In genomic region chr1:46342677-46343350, GRCh38 we compare ENCODE assay signal across 11 cellular contexts. TPM values are rescaled to one million over a fixed set of nuclear protein-coding genes. Genes with fewer than 3 reads are reported as not detected.
A peak's percentile ranks its signal among the peaks of the same experiment; 100 is the strongest.
DNase-seq lines count a peak whose midpoint lies in the region; ATAC-seq, FAIRE-seq and TF ChIP-seq lines count a peak whose summit lies in the region.
"Had no signal": no experiment of that assay in that cellular context is flagged by ENCODE, and none has a peak within 500 bp of the region (broad histone marks: within the 10 kb centered on the region; RNA-seq: fewer than 3 reads in every experiment).

No MANE protein-coding gene starts in this region.

- in situ Hi-C loops in GM12878 (cut with MboI) = loop anchor here (5.0 kb wide), 1 partner anchor 41 kb away; the partner anchor contains the start of genes LRRC41 and UQCRH

- no peak for TF ChIP-seq EP300 in GM12878 (IDR thresholded peaks at IDR 0.05; ENCODE audit: borderline replicate concordance in 1 of 2, control insufficient read depth in 1 of 2, low read depth in 2 of 2, low read length in 2 of 2)

- H3K4me1 ChIP-seq in HEK293 (ENCODE audit: control insufficient read depth, insufficient read depth, low read length) (no peaks in the 10 kb centered on the region; the same call in none of the 2 replicates), GM12878 (ENCODE audit: control insufficient read depth, insufficient read depth, low read length) (peaks cover 16% of the 10 kb centered on the region; the same call in 1 of the 2 replicates), colonic mucosa (peaks cover 4% of the 10 kb centered on the region)

- CTCF ChIA-PET in HEK293 (lab: Yijun Ruan, JAX) (interaction anchor here (0.6 to 2.6 kb wide), 4 partner anchors 9 to 64 kb away, joined by 3 to 14 read pairs (median 3); no protein-coding TSS in a partner anchor), GM12878 (lab: Yijun Ruan, JAX) (interaction anchor here (0.7 to 11.4 kb wide), 16 partner anchors 9 to 119 kb away, joined by 3 to 267 read pairs (median 6); partner anchors contain the start of genes LRRC41, RAD54L and UQCRH)

- SMC1A ChIA-PET in GM12878 (lab: Charles Lee; ENCODE audit: uncharacterized antibody, unreplicated experiment) = interaction anchor here (0.5 to 11.1 kb wide), 8 partner anchors 8 to 670 kb away, joined by 3 to 141 read pairs (median 8); partner anchors contain the start of genes LRRC41 and UQCRH

- BruUV-seq in GM12878 (replicated peaks; lab: Mats Ljungman, UMichigan) = no TSS peak

- FAIRE-seq in GM12878 (lab: Jason Lieb, UNC) = no peak
- no peak for FAIRE-seq in HTR-8/SVneo (lab: Jason Lieb, UNC)

- no peak for TF ChIP-seq RAD21 in GM12878 (IDR thresholded peaks at IDR 0.05; ENCODE audit: insufficient read depth, low read depth, low read length)

- H3K27ac ChIP-seq in HEK293 (ENCODE audit: extremely low read depth, low read depth, low read length) = no peak overlapping the region
- H3K27ac ChIP-seq in GM12878 (ENCODE audit: control insufficient read depth, insufficient read depth) = peak overlapping the region; percentile 63
- H3K27ac ChIP-seq in colonic mucosa = no peak overlapping the region

- no peaks in the 10 kb centered on the region for H3K9me3 Mint-ChIP-seq in T-helper 2 cell treated with Interferon-gamma antibody and Interleukin-4, amounts not matched to agents 5 μg/mL and 100 μg/mL, for 36 hours
- no peaks in the 10 kb centered on the region for H3K9me3 Mint-ChIP-seq in neural crest cell

- H3K36me3 ChIP-seq in HEK293 (ENCODE audit: control insufficient read depth in 2 of 2, insufficient read depth in 1 of 2, low read length in 2 of 2) = peaks cover 3 to 54% of the 10 kb centered on the region in 2 experiments; a peak in 2 of 3 replicates
- peaks cover 2 to 13% of the 10 kb centered on the region in 2 experiments; a peak in 2 of 4 replicates for H3K36me3 ChIP-seq in GM12878 (ENCODE audit: control insufficient read depth in 2 of 2, insufficient read depth in 2 of 2, low read length in 1 of 2)
- H3K36me3 ChIP-seq in colonic mucosa = peaks cover 5% of the 10 kb centered on the region

- peaks cover 37% of the 10 kb centered on the region for H3K36me3 Mint-ChIP-seq in T-helper 2 cell treated with Interferon-gamma antibody and Interleukin-4, amounts not matched to agents 5 μg/mL and 100 μg/mL, for 36 hours (ENCODE audit: low read depth)
- H3K36me3 Mint-ChIP-seq in neural crest cell (ENCODE audit: low read depth) = peaks cover 12% of the 10 kb centered on the region

- no peak for DNase-seq in T-helper 2 cell treated with Interferon-gamma antibody and Interleukin-4, amounts not matched to agents 5 μg/mL and 100 μg/mL, for 36 hours (ENCODE audit: low spot score)
- no peak for DNase-seq in T-helper 2 cell
- no peak for DNase-seq in GM12878 (ENCODE audit: low read depth, low spot score)
- DNase-seq in neural crest cell (ENCODE audit: low read depth, low spot score) = no peak
- no peak for DNase-seq in HTR-8/SVneo (ENCODE audit: insufficient read length, low spot score)
- no peak for DNase-seq in colonic mucosa
- no peak for DNase-seq in retina
- DNase-seq: DMS53, NCI-H1105 had no signal

- no peak overlapping the region for H2AFZ ChIP-seq in GM12878 (ENCODE audit: control insufficient read depth, low read depth, low read length)

- RAD21 ChIA-PET in GM12878 (lab: Charles Lee; ENCODE audit: unreplicated experiment) = interaction anchor here (1.4 to 5.6 kb wide), 6 partner anchors 10 to 95 kb away, joined by 5 to 49 read pairs (median 20); partner anchors contain the start of genes LRRC41, RAD54L and UQCRH

- peaks cover 29% of the 10 kb centered on the region for H3K4me1 Mint-ChIP-seq in T-helper 2 cell treated with Interferon-gamma antibody and Interleukin-4, amounts not matched to agents 5 μg/mL and 100 μg/mL, for 36 hours (ENCODE audit: low read depth)
- peaks cover 43% of the 10 kb centered on the region for H3K4me1 Mint-ChIP-seq in neural crest cell

- no peaks in the 10 kb centered on the region for H3K27me3 Mint-ChIP-seq in T-helper 2 cell treated with Interferon-gamma antibody and Interleukin-4, amounts not matched to agents 5 μg/mL and 100 μg/mL, for 36 hours (ENCODE audit: low read depth)
- no peaks in the 10 kb centered on the region for H3K27me3 Mint-ChIP-seq in neural crest cell (ENCODE audit: low read depth)

- H3K4me3 Mint-ChIP-seq in T-helper 2 cell treated with Interferon-gamma antibody and Interleukin-4, amounts not matched to agents 5 μg/mL and 100 μg/mL, for 36 hours = peak overlapping the region; percentile 100
- peak overlapping the region; percentile 97 for H3K4me3 Mint-ChIP-seq in neural crest cell

- TF ChIP-seq CTCF in HEK293 (tag by site-specific recombination; IDR thresholded peaks at IDR 0.05) = no peak
- TF ChIP-seq CTCF in GM12878 (IDR thresholded peaks at IDR 0.05 in 2 of 3, conservative IDR thresholded peaks at IDR 0.05 in 1 of 3; ENCODE audit: control insufficient read depth in 2 of 3, extremely low read depth in 1 of 3, insufficient read depth in 1 of 3, low read depth in 3 of 3, low read length in 3 of 3) = no peak
- TF ChIP-seq CTCF in neural crest cell (conservative IDR thresholded peaks at IDR 0.05) = no peak
- no peak for TF ChIP-seq CTCF in colonic mucosa (IDR thresholded peaks at IDR 0.05)

- intact Hi-C loops in GM12878 (cut with micrococcal nuclease; ENCODE audit: unreplicated experiment) = loop anchor here (1.0 to 10.0 kb wide), 3 partner anchors 10 to 658 kb away; partner anchors contain the start of genes GPBP1L1, LRRC41, TMEM69 and UQCRH
- intact Hi-C loops in colonic mucosa (cut with DNase I) = loop anchor here (10.0 kb wide), 1 partner anchor 98 kb away; the partner anchor contains the start of gene RAD54L

- H3K79me2 ChIP-seq in GM12878 (ENCODE audit: control insufficient read depth, insufficient read depth, low read length) = peaks cover 62% of the 10 kb centered on the region

- H3K4me2 ChIP-seq in GM12878 (ENCODE audit: control insufficient read depth, insufficient read depth) = peak overlapping the region; percentile 34

- ATAC-seq in GM12878 = no peak

- H3K27ac Mint-ChIP-seq in T-helper 2 cell treated with Interferon-gamma antibody and Interleukin-4, amounts not matched to agents 5 μg/mL and 100 μg/mL, for 36 hours = peak overlapping the region; percentile 98
- H3K27ac Mint-ChIP-seq in neural crest cell (ENCODE audit: unreplicated experiment) = peak overlapping the region; percentile 52

- no peaks in the 10 kb centered on the region for H3K9me3 ChIP-seq in HEK293 (ENCODE audit: control insufficient read depth, insufficient read depth, low read depth, low read length)
- no peaks in the 10 kb centered on the region for H3K9me3 ChIP-seq in GM12878 (replicated peaks; ENCODE audit: control insufficient read depth, insufficient read depth, low read length)
- no peaks in the 10 kb centered on the region for H3K9me3 ChIP-seq in colonic mucosa

- no peaks in the 10 kb centered on the region for H3K27me3 ChIP-seq in GM12878 (replicated peaks in 1 of 2; ENCODE audit: control insufficient read depth in 2 of 2, insufficient read depth in 2 of 2, low read length in 1 of 2)
- no peaks in the 10 kb centered on the region for H3K27me3 ChIP-seq in colonic mucosa

- POLR2A ChIA-PET in HEK293 (lab: Yijun Ruan, JAX) (no interaction called here), GM12878 (lab: Charles Lee) (interaction anchor here (0.6 to 5.1 kb wide), 7 partner anchors 10 to 406 kb away, joined by 3 to 55 read pairs (median 20); partner anchors contain the start of genes LRRC41 and UQCRH)

- no peaks in the 10 kb centered on the region for H4K20me1 ChIP-seq in GM12878 (ENCODE audit: control insufficient read depth, insufficient read depth)

- WGBS in GM12878 (ENCODE audit: insufficient coverage, insufficient replicate concordance, low lambda C conversion rate, missing lambda C conversion rate) = 94% methylated on average over 8 of the region's 8 CpGs

- H3K4me3 ChIP-seq in HEK293 (ENCODE audit: low read depth, low read length) (no peak overlapping the region), GM12878 (peak overlapping the region; percentile 80; the same call in 1 of the 2 replicates), colonic mucosa (no peak overlapping the region)

- no peak for TF ChIP-seq POLR2A in GM12878 (IDR thresholded peaks at IDR 0.05; ENCODE audit: low read depth, low read length)

- H3K9ac ChIP-seq in GM12878 (ENCODE audit: control insufficient read depth, insufficient read depth, low read length) = peak overlapping the region; percentile 25; the same call in 1 of the 2 replicates
- no peak overlapping the region for H3K9ac ChIP-seq in colonic mucosa (ENCODE audit: low read depth in 2 of 2, low read length in 2 of 2)

RNA-seq across cellular contexts. Expression of gene NSUN4, which starts 2.2 kb away (rescaled TPM):
- 114 and 121 TPM in 2 replicates for total RNA-seq in GM12878 (2013; cell fraction: nucleolus; rRNA removed)
- total RNA-seq in GM12878 (2014; rRNA removed) (27.7 and 31.0 TPM in 2 replicates), GM12878 (2014; rRNA removed; fragmentation: Illumina TruSeq; extraction: Trizol) (24.9 and 25.3 TPM in 2 replicates), GM12878 (2021) (31.4 and 31.8 TPM in 2 replicates), neural crest cell (32.7 and 33.3 TPM in 2 replicates), colonic mucosa (10 to 100 TPM; 18.3 to 19.0 TPM)
- 22.0 TPM for polyA plus RNA-seq in GM12878 (2011; ENCODE audit: low read depth)
- polyA plus RNA-seq in GM12878 (2011; rRNA removed) (62.7 and 80.2 TPM in 2 replicates), GM12878 (2014; fragmentation: Illumina TruSeq; extraction: Trizol) (24.4 and 31.1 TPM in 2 replicates), GM12878 (2014; fragmentation: Nextera tagmentation; extraction: Ambion mirVana) (10 to 100 TPM; 22.1 to 26.6 TPM), GM12878 (2014; rRNA removed) (30.1 and 36.0 TPM in 2 replicates), GM12878 (2016; fragmentation: Nextera tagmentation; extraction: Ambion mirVana) (10 to 100 TPM; 25.4 to 29.2 TPM)
- polyA plus RNA-seq in GM12878 (2011; cell fraction: cytosol; rRNA removed) = 88.7 and 90.7 TPM in 2 replicates
- 59.9 and 67.7 TPM in 2 replicates for polyA plus RNA-seq in GM12878 (2011; cell fraction: nucleus; rRNA removed)
- 20.9 and 28.7 TPM in 2 replicates for polyA plus RNA-seq in GM12878 (2012)
- polyA minus RNA-seq in GM12878 (2011; rRNA and poly(A)+ RNA removed) = 170 and 217 TPM in 2 replicates
- polyA minus RNA-seq in GM12878 (2011; cell fraction: cytosol; rRNA and poly(A)+ RNA removed) = 23.7 and 23.9 TPM in 2 replicates
- polyA minus RNA-seq in GM12878 (2011; cell fraction: nucleus; rRNA and poly(A)+ RNA removed) = 38.7 and 43.4 TPM in 2 replicates

RNA-seq across cellular contexts. Expression of gene UQCRH, which starts 39.3 kb away (rescaled TPM):
- 169 and 182 TPM in 2 replicates for total RNA-seq in GM12878 (2013; cell fraction: nucleolus; rRNA removed)
- 522 and 625 TPM in 2 replicates for total RNA-seq in GM12878 (2014; rRNA removed)
- 582 and 603 TPM in 2 replicates for total RNA-seq in GM12878 (2014; rRNA removed; fragmentation: Illumina TruSeq; extraction: Trizol)
- 363 and 392 TPM in 2 replicates for total RNA-seq in GM12878 (2021)
- 2,257 TPM for polyA plus RNA-seq in GM12878 (2011; ENCODE audit: low read depth)
- polyA plus RNA-seq in GM12878 (2011; rRNA removed) = 1,782 and 2,485 TPM in 2 replicates
- 682 and 1,244 TPM in 2 replicates for polyA plus RNA-seq in GM12878 (2011; cell fraction: cytosol; rRNA removed)
- polyA plus RNA-seq in GM12878 (2011; cell fraction: nucleus; rRNA removed) = 369 and 418 TPM in 2 replicates
- polyA plus RNA-seq in GM12878 (2012) = 583 and 710 TPM in 2 replicates
- 612 and 665 TPM in 2 replicates for polyA plus RNA-seq in GM12878 (2014; fragmentation: Illumina TruSeq; extraction: Trizol)
- 1,000 to 10,000 TPM; 1,451 to 1,539 TPM for polyA plus RNA-seq in GM12878 (2014; fragmentation: Nextera tagmentation; extraction: Ambion mirVana)
- 516 and 647 TPM in 2 replicates for polyA plus RNA-seq in GM12878 (2014; rRNA removed)
- 100 to 1,000 TPM; 574 to 652 TPM for polyA plus RNA-seq in GM12878 (2016; fragmentation: Nextera tagmentation; extraction: Ambion mirVana)
- polyA minus RNA-seq in GM12878 (2011; rRNA and poly(A)+ RNA removed) = 164 and 195 TPM in 2 replicates
- 98.8 and 102 TPM in 2 replicates for polyA minus RNA-seq in GM12878 (2011; cell fraction: cytosol; rRNA and poly(A)+ RNA removed)
- polyA minus RNA-seq in GM12878 (2011; cell fraction: nucleus; rRNA and poly(A)+ RNA removed) = 46.1 and 63.4 TPM in 2 replicates
- total RNA-seq in neural crest cell = 325 and 341 TPM in 2 replicates
- total RNA-seq in colonic mucosa = 100 to 1,000 TPM; 451 to 502 TPM

RNA-seq across cellular contexts. Expression of gene LRRC41, which starts 39.4 kb away (rescaled TPM):
- total RNA-seq in GM12878 (2013; cell fraction: nucleolus; rRNA removed) = 65.4 and 65.5 TPM in 2 replicates
- total RNA-seq in GM12878 (2014; rRNA removed) (62.7 and 65.7 TPM in 2 replicates), GM12878 (2014; rRNA removed; fragmentation: Illumina TruSeq; extraction: Trizol) (35.1 and 36.3 TPM in 2 replicates), GM12878 (2021) (56.7 and 57.7 TPM in 2 replicates), neural crest cell (99.0 and 102 TPM in 2 replicates), colonic mucosa (10 to 100 TPM; 49.3 to 55.8 TPM)
- polyA plus RNA-seq in GM12878 (2011; ENCODE audit: low read depth) = 25.2 TPM
- polyA plus RNA-seq in GM12878 (2011; rRNA removed) (25.3 and 43.3 TPM in 2 replicates), GM12878 (2014; fragmentation: Illumina TruSeq; extraction: Trizol) (18.5 and 40.1 TPM in 2 replicates), GM12878 (2014; fragmentation: Nextera tagmentation; extraction: Ambion mirVana) (10 to 100 TPM; 12.0 to 12.6 TPM), GM12878 (2014; rRNA removed) (53.8 and 55.6 TPM in 2 replicates), GM12878 (2016; fragmentation: Nextera tagmentation; extraction: Ambion mirVana) (10 to 100 TPM; 67.3 to 79.9 TPM)
- 50.6 and 56.7 TPM in 2 replicates for polyA plus RNA-seq in GM12878 (2011; cell fraction: cytosol; rRNA removed)
- 62.8 and 70.9 TPM in 2 replicates for polyA plus RNA-seq in GM12878 (2011; cell fraction: nucleus; rRNA removed)
- 42.1 and 42.9 TPM in 2 replicates for polyA plus RNA-seq in GM12878 (2012)
- polyA minus RNA-seq in GM12878 (2011; rRNA and poly(A)+ RNA removed) = 40.8 and 80.5 TPM in 2 replicates
- 29.5 TPM in 2 replicates for polyA minus RNA-seq in GM12878 (2011; cell fraction: cytosol; rRNA and poly(A)+ RNA removed)
- polyA minus RNA-seq in GM12878 (2011; cell fraction: nucleus; rRNA and poly(A)+ RNA removed) = 21.6 and 34.4 TPM in 2 replicates

RNA-seq across cellular contexts. Expression of gene FAAH, which starts 51.3 kb away (rescaled TPM):
- total RNA-seq in GM12878 (2013; cell fraction: nucleolus; rRNA removed) = 13.3 and 15.1 TPM in 2 replicates
- total RNA-seq in GM12878 (2014; rRNA removed) = 0.98 and 1.4 TPM in 2 replicates
- total RNA-seq in GM12878 (2014; rRNA removed; fragmentation: Illumina TruSeq; extraction: Trizol) = 0.22 TPM in 1 of 2 replicates, not detected in the other
- total RNA-seq in GM12878 (2021) = 0.72 and 0.77 TPM in 2 replicates
- 0.50 TPM for polyA plus RNA-seq in GM12878 (2011; ENCODE audit: low read depth)
- polyA plus RNA-seq in GM12878 (2011; rRNA removed) = 1.7 and 2.5 TPM in 2 replicates
- polyA plus RNA-seq in GM12878 (2011; cell fraction: cytosol; rRNA removed) = 2.0 and 2.9 TPM in 2 replicates
- 31.6 and 35.8 TPM in 2 replicates for polyA plus RNA-seq in GM12878 (2011; cell fraction: nucleus; rRNA removed)
- 2.1 and 2.6 TPM in 2 replicates for polyA plus RNA-seq in GM12878 (2012)
- 0.11 and 0.37 TPM in 2 replicates for polyA plus RNA-seq in GM12878 (2014; fragmentation: Illumina TruSeq; extraction: Trizol)
- polyA plus RNA-seq in GM12878 (2014; fragmentation: Nextera tagmentation; extraction: Ambion mirVana) = under 1 TPM in 1 of 2 experiments, not detected in 1; 0.07 TPM
- 0.52 and 0.64 TPM in 2 replicates for polyA plus RNA-seq in GM12878 (2014; rRNA removed)
- polyA plus RNA-seq in GM12878 (2016; fragmentation: Nextera tagmentation; extraction: Ambion mirVana) = under 1 TPM; 0.51 to 0.69 TPM
- 0.88 and 4.1 TPM in 2 replicates for polyA minus RNA-seq in GM12878 (2011; rRNA and poly(A)+ RNA removed)
- polyA minus RNA-seq in GM12878 (2011; cell fraction: cytosol; rRNA and poly(A)+ RNA removed) = 0.83 TPM in 1 of 2 replicates, not detected in the other
- 4.1 and 5.5 TPM in 2 replicates for polyA minus RNA-seq in GM12878 (2011; cell fraction: nucleus; rRNA and poly(A)+ RNA removed)
- total RNA-seq in neural crest cell = 16.2 and 17.4 TPM in 2 replicates
- 100 to 1,000 TPM in 1 of 2 donors, 10 to 100 TPM in 1; 70.0 to 117 TPM for total RNA-seq in colonic mucosa
- total RNA-seq: A172 had no signal
